ENCODE assay signal across 8 cellular contexts in the genomic region with DNA sequence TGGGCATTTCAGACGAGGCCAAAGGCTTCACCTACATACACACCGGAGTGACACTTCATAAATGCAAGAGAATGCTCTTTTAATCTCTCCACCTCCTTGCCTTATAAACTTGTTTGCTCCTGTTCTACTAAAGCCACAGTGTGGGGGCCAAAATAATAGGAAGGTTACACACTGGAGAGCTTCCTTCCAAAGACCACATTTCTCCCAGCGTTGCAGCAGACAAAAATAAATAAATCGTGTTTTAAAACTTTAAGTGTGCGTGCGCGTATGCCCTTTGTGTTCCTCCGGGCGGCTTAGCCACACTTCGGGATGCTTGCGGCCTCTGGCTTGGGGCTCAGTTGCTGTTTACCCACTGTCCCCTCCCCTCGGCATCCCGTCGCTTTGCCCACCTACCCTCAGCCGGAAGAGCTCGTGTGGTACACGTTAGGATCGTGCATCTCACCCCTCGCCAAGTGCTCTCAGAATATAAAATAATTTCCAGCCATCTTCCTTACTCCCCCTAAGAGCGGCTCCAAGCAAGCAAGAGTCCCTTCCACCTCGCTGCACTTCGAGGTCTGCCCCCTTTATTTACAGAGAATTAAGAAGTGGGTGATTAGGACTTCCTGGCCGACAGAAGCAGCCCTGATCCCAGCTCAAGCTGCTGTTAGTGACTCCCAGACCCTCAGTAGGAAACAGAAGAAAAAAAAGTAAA. TPM values are rescaled to one million over a fixed set of nuclear protein-coding genes. Genes with fewer than 3 reads are reported as not detected.
DNase-seq lines count a peak whose midpoint lies in the region; ATAC-seq and TF ChIP-seq lines count a peak whose summit lies in the region.

No MANE protein-coding gene starts in this region.

- peak overlapping the region; percentile 75 for H3K4me3 Mint-ChIP-seq in GM23338

- peak overlapping the region; percentile 99 for H3K4me2 ChIP-seq in GM23338

- H3K9me3 Mint-ChIP-seq in GM23338 = no peaks in the 10 kb centered on the region; the same call in 1 of the 3 replicates

- ATAC-seq in GM23338 = no peak
- no peak for ATAC-seq in right cardiac atrium
- ATAC-seq in GM19467 (IDR thresholded peaks at IDR 0.05; ENCODE audit: unreplicated experiment) = no peak
- no peak for ATAC-seq in esophagus mucosa

- WGBS in right cardiac atrium = 20% methylated on average over 23 of the region's 23 CpGs

- H3K27me3 ChIP-seq in GM23338 (ENCODE audit: insufficient read depth) = peaks cover 81% of the 10 kb centered on the region
- no peaks in the 10 kb centered on the region for H3K27me3 ChIP-seq in WERI-Rb-1 (ENCODE audit: insufficient read depth, low read depth, severe bottlenecking)
- no peaks in the 10 kb centered on the region for H3K27me3 ChIP-seq in right cardiac atrium (ENCODE audit: control insufficient read depth, insufficient read depth)
- H3K27me3 ChIP-seq in SJCRH30 = no peaks in the 10 kb centered on the region

- intact Hi-C loops in right cardiac atrium (cut with DNase I) = loop anchor here in 1 of 4 donors (10.0 kb wide), 1 partner anchor 82 kb away; no protein-coding TSS in a partner anchor

- H3K9me3 ChIP-seq in WERI-Rb-1 (ENCODE audit: severe bottlenecking) (no peaks in the 10 kb centered on the region), right cardiac atrium (ENCODE audit: control insufficient read depth, low read length) (no peaks in the 10 kb centered on the region), SJCRH30 (replicated peaks) (no peaks in the 10 kb centered on the region)

- peaks cover 89% of the 10 kb centered on the region for H3K27me3 Mint-ChIP-seq in GM23338 (ENCODE audit: insufficient read depth, low read depth, poor library complexity)

- H3K36me3 ChIP-seq in GM23338 (ENCODE audit: insufficient read depth) = no peaks in the 10 kb centered on the region
- H3K36me3 ChIP-seq in WERI-Rb-1 = peaks cover 64% of the 10 kb centered on the region
- H3K36me3 ChIP-seq in SJCRH30 = peaks cover 19% of the 10 kb centered on the region

- peaks cover 4% of the 10 kb centered on the region for H4K20me1 ChIP-seq in GM23338 (replicated peaks; ENCODE audit: insufficient read depth)

- no peaks in the 10 kb centered on the region for H3K9me2 ChIP-seq in GM23338 (ENCODE audit: insufficient read depth)

- H3K27ac ChIP-seq in GM23338 (ENCODE audit: low read depth) = no peak overlapping the region
- peak overlapping the region; percentile 95 for H3K27ac ChIP-seq in WERI-Rb-1
- H3K27ac ChIP-seq in right cardiac atrium (ENCODE audit: low read length) = peak overlapping the region; percentile 43
- peak overlapping the region in 17 of 21 experiments; percentile 34 to 89 (median 80) for H3K27ac ChIP-seq in skin epidermis
- no peak overlapping the region for H3K27ac ChIP-seq in SJCRH30

- no peaks in the 10 kb centered on the region for H3K36me3 Mint-ChIP-seq in GM23338 (ENCODE audit: low read depth)

- H3K4me1 ChIP-seq in GM23338 (ENCODE audit: insufficient read depth) (peaks cover 66% of the 10 kb centered on the region), right cardiac atrium (ENCODE audit: control insufficient read depth, insufficient read depth, low read length) (peaks cover 2% of the 10 kb centered on the region), SJCRH30 (no peaks in the 10 kb centered on the region)

- peaks cover 44% of the 10 kb centered on the region for H3F3A ChIP-seq in GM23338 (replicated peaks; ENCODE audit: low read depth)

- no peaks in the 10 kb centered on the region for H3K79me2 ChIP-seq in GM23338 (replicated peaks; ENCODE audit: insufficient read depth)

- TF ChIP-seq CTCF in GM23338 (conservative IDR thresholded peaks at IDR 0.05; ENCODE audit: low read depth in 2 of 2) (no peak), WERI-Rb-1 (IDR thresholded peaks at IDR 0.05; ENCODE audit: low read depth, low read length) (no peak)

- H3K27ac Mint-ChIP-seq in GM23338 = no peak overlapping the region

- DNase-seq in GM23338 (ENCODE audit: low spot score) (no peak), WERI-Rb-1 (peak; percentile 31), right cardiac atrium (peak in 1 of 3 donors; percentile 56), SJCRH30 (no peak)
- no peak for DNase-seq in stimulated activated CD4-positive, alpha-beta T cell treated with anti-CD3 and anti-CD28 coated beads, Interleukin-4, amount 100 ng/mL, for 4 hours

- peak overlapping the region; percentile 43 for H2AFZ ChIP-seq in GM23338

- H3K4me3 ChIP-seq in GM23338 (peak overlapping the region; percentile 80), WERI-Rb-1 (ENCODE audit: low read depth, low read length) (peak overlapping the region; percentile 69), right cardiac atrium (ENCODE audit: low read length) (peak overlapping the region; percentile 97), skin epidermis (peak overlapping the region; percentile 48 to 75 (median 57)), SJCRH30 (no peak overlapping the region)

- H3K4me1 Mint-ChIP-seq in GM23338 = peaks cover 63% of the 10 kb centered on the region

TF ChIP-seq in GM23338, 12 proteins besides CTCF, POLR2A, EP300 and RAD21:
- TF ChIP-seq POLR2AphosphoS5 (IDR thresholded peaks at IDR 0.05; ENCODE audit: low read depth) (no peak; the same call in 1 of the 2 replicates), ZNF114 (CRISPR knock-in tag; IDR thresholded peaks at IDR 0.05) (no peak), NANOG (IDR thresholded peaks at IDR 0.05; ENCODE audit: borderline replicate concordance) (no peak), EZH2 (IDR thresholded peaks at IDR 0.05; ENCODE audit: low read depth, unreplicated experiment) (peak; percentile 83), REST (IDR thresholded peaks at IDR 0.05; ENCODE audit: unreplicated experiment) (no peak)
TF ChIP-seq in GM23338: peak in this region for 1.

RNA-seq across cellular contexts. Expression of gene MEIS2, which starts 3.3 kb away (rescaled TPM):
- total RNA-seq in GM23338 (2014; rRNA removed; shearing (Covaris generic)) = not detected in 2 replicates
- 0.16 and 0.27 TPM in 2 replicates for polyA plus RNA-seq in GM23338 (2016; fragmentation: Nextera tagmentation; extraction: Ambion mirVana)
- total RNA-seq in right cardiac atrium = 10 to 100 TPM; 28.9 to 33.4 (median 31.0) TPM
- polyA plus RNA-seq in right cardiac atrium = 14.8 TPM
- total RNA-seq in esophagus mucosa = 10.3 TPM
- 18.1 and 18.4 TPM in 2 replicates for total RNA-seq in SJCRH30 (2014; rRNA removed; shearing (Covaris generic))

Comparison
In these comparisons a context has a peak if more than half of its experiments do, and no peak if none do; other contexts are left out.
1. H3K27ac ChIP-seq: peak in WERI-Rb-1 (single experiment), right cardiac atrium (single experiment) and skin epidermis (17 of 21); none in GM23338 (single experiment) and SJCRH30 (single experiment).
2. RNA of gene MEIS2, which starts 3.3 kb away (total RNA-seq): 28.9 to 33.4 TPM in right cardiac atrium, 18.1 to 18.4 TPM in SJCRH30 and 10.3 TPM in esophagus mucosa (single experiment); not detected in GM23338; every median in the first group is over 10 times any median in the second.